8 cellular contexts compared by ENCODE assay signal in the genomic region with DNA sequence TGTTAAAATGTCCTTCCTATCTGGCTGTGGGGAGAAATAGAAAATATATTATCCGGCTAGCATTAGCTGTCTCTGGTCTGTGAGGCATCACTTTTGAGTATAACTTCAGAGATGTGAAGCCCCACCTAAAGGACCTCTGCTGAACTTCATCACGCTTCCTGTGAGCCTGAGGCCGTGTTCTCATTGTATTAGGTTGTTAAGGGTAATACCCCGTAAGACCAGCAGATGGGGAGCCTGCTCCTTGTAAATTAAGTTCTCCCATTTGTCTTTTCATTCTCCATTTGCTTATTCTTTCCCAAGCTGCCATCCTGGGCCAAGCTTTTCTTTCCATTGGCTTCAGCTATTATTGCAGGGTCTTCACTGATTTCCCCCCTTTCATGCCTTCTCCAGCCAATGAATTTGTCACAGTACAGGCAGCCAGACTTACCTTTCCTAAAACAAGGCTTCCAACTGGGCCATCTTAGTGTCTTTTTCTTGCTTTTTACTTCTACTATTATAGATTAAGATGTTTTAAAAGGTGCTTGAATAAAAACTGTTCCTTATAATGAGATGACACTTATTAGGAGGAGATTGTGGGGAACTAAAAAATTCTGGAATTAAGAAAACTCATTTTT. TPM values are rescaled to one million over a fixed set of nuclear protein-coding genes. Genes with fewer than 3 reads are reported as not detected.
DNase-seq lines count a peak whose midpoint lies in the region; ATAC-seq and TF ChIP-seq lines count a peak whose summit lies in the region.

No MANE protein-coding gene starts in this region.

- no peaks in the 10 kb centered on the region for H3K4me1 ChIP-seq in hepatocyte (ENCODE audit: insufficient read depth)

- H3K27me3 Mint-ChIP-seq in T-helper 17 cell = no peaks in the 10 kb centered on the region

- no peak overlapping the region for H3K27ac ChIP-seq in hepatocyte

- no peak overlapping the region for H3K4me2 ChIP-seq in hepatocyte

- DNase-seq in A172 (ENCODE audit: low spot score) = peak; percentile 90
- DNase-seq in NCI-H1694 treated with DMSO at 0.1 percent for 48 hours (lab: John Stamatoyannopoulos, UW) = peak; percentile 91
- DNase-seq in T-helper 17 cell = peak; percentile 39 to 51 (median 49)
- DNase-seq in anterior cingulate cortex (lab: John Stamatoyannopoulos, UW) = peak in 33 of 58 donors; percentile 0 to 58 (median 12)
- DNase-seq in hepatocyte (ENCODE audit: low spot score) = peak; percentile 92
- peak; percentile 80 for DNase-seq in smooth muscle cell of the brain vasculature (ENCODE audit: low read depth, low spot score)

- ATAC-seq in GM18508 (IDR thresholded peaks at IDR 0.05; ENCODE audit: insufficient read depth, unreplicated experiment) (peak; percentile 94), HG02973 (IDR thresholded peaks at IDR 0.05; ENCODE audit: unreplicated experiment) (peak; percentile 97), T-helper 17 cell (peak; percentile 100)

- no peak overlapping the region for H2AFZ ChIP-seq in hepatocyte

- H3K9me2 ChIP-seq in hepatocyte (replicated peaks; ENCODE audit: insufficient read depth) = no peaks in the 10 kb centered on the region

- H3K79me2 ChIP-seq in hepatocyte = no peaks in the 10 kb centered on the region

- peak; percentile 74 for TF ChIP-seq CTCF in hepatocyte (IDR thresholded peaks at IDR 0.05; ENCODE audit: poor library complexity)

- H3K36me3 Mint-ChIP-seq in T-helper 17 cell (ENCODE audit: low read depth) = peaks cover 9% of the 10 kb centered on the region

- H3K4me3 ChIP-seq in hepatocyte = no peak overlapping the region

- 23% methylated on average over 4 of the region's 4 CpGs for WGBS in hepatocyte (ENCODE audit: low lambda C conversion rate, missing lambda C conversion rate)

- peaks cover 5% of the 10 kb centered on the region for H3K4me1 Mint-ChIP-seq in T-helper 17 cell

- H3K27me3 ChIP-seq in hepatocyte = no peaks in the 10 kb centered on the region

- H3K27ac Mint-ChIP-seq in T-helper 17 cell = peak overlapping the region; percentile 79

- H4K20me1 ChIP-seq in hepatocyte (ENCODE audit: insufficient read depth, poor library complexity, severe bottlenecking) = no peaks in the 10 kb centered on the region

- H3K9me3 ChIP-seq in T-helper 17 cell (ENCODE audit: control insufficient read depth, low read length, poor library complexity, severe bottlenecking) = no peaks in the 10 kb centered on the region
- H3K9me3 ChIP-seq in hepatocyte (ENCODE audit: low read depth) = no peaks in the 10 kb centered on the region

- H3K36me3 ChIP-seq in hepatocyte (replicated peaks; ENCODE audit: insufficient read depth, low read depth) = no peaks in the 10 kb centered on the region

- no peak overlapping the region for H3K4me3 Mint-ChIP-seq in T-helper 17 cell

RNA-seq across cellular contexts. Expression of gene NIF3L1, which starts 12.4 kb away (rescaled TPM):
- total RNA-seq in A172 (2014; rRNA removed; shearing (Covaris generic)) = 69.7 and 80.0 TPM in 2 replicates
- total RNA-seq in T-helper 17 cell = 10 to 100 TPM in 1 of 2 donors, 1 to 10 TPM in 1; 6.9 to 10.6 TPM
- total RNA-seq in hepatocyte = 17.3 and 23.7 TPM in 2 replicates
- 14.0 and 17.0 TPM in 2 replicates for polyA plus RNA-seq in hepatocyte

RNA-seq across cellular contexts. Expression of gene PPIL3, which starts 12.7 kb away (rescaled TPM):
- total RNA-seq in A172 (2014; rRNA removed; shearing (Covaris generic)) = 89.1 and 173 TPM in 2 replicates
- 10 to 100 TPM; 22.1 to 25.7 TPM for total RNA-seq in T-helper 17 cell
- total RNA-seq in hepatocyte = 56.6 and 59.0 TPM in 2 replicates
- polyA plus RNA-seq in hepatocyte = 23.0 and 26.4 TPM in 2 replicates

RNA-seq across cellular contexts. Expression of gene CLK1, which starts 37.1 kb away (rescaled TPM):
- total RNA-seq in A172 (2014; rRNA removed; shearing (Covaris generic)) = 47.7 and 51.7 TPM in 2 replicates
- 1,000 to 10,000 TPM in 1 of 2 donors, 100 to 1,000 TPM in 1; 907 to 1,052 TPM for total RNA-seq in T-helper 17 cell
- total RNA-seq in hepatocyte = 82.2 and 98.4 TPM in 2 replicates
- polyA plus RNA-seq in hepatocyte = 51.0 and 61.6 TPM in 2 replicates

Comparison
In these comparisons a context has a peak if more than half of its experiments do, and no peak if none do; other contexts are left out.
1. DNase-seq: peak in every context shown above with its lines; median percentile 92 in hepatocyte; 91 in NCI-H1694 treated with DMSO at 0.1 percent for 48 hours; 90 in A172; 80 in smooth muscle cell of the brain vasculature; 49 in T-helper 17 cell; 12 in anterior cingulate cortex.